In the genomic region with DNA sequence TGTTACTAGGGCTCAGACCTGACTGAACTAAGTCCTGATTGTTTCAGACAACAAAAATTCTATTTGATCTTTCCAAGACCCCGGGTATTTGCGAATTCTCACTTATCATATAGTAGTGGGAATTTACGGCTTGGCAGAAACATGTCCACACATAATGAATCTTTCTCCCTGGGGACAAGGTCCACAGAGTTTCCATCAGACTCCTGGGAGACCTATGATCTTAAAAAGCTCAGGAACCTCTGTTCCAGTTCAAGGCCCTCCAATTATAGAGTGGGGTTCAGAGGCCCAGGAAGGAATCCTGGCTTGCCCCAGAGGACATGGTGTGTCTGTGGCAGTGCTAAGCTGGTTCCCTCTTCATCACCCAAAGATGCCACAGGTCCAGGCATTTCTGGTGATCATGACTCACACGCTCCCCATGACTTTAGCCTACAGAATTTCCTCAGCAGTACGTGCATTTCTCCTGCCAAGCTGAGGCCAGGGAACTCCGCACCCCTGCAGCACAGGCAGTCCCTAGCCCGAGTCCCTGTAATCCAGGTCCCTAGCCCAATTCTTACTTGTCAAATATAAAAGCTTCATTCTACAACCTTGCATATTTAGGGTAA, we compare ENCODE assay signal across 9 cellular contexts. TPM values are rescaled to one million over a fixed set of nuclear protein-coding genes. Genes with fewer than 3 reads are reported as not detected.
DNase-seq lines count a peak whose midpoint lies in the region; ATAC-seq and TF ChIP-seq lines count a peak whose summit lies in the region.
"Had no signal": no experiment of that assay in that cellular context is flagged by ENCODE, and none has a peak within 500 bp of the region (broad histone marks: within the 10 kb centered on the region; RNA-seq: fewer than 3 reads in every experiment).

No MANE protein-coding gene starts in this region.

- peak overlapping the region in 1 of 2 donors; percentile 68 for H3K27ac ChIP-seq in left lung
- H3K27ac ChIP-seq in upper lobe of left lung: peak overlapping the region in 3 of 4 donors; percentile 58 to 97 (median 88)

- no peaks in the 10 kb centered on the region for H3K27me3 Mint-ChIP-seq in activated naive CD4-positive, alpha-beta T cell treated with anti-CD3 and anti-CD28 coated beads for 36 hours (ENCODE audit: low read depth)
- H3K27me3 Mint-ChIP-seq in activated naive CD8-positive, alpha-beta T cell treated with anti-CD3 and anti-CD28 coated beads for 36 hours: no peaks in the 10 kb centered on the region
- no peaks in the 10 kb centered on the region for H3K27me3 Mint-ChIP-seq in Calu3 (ENCODE audit: unreplicated experiment)

- H3K4me3 Mint-ChIP-seq in activated naive CD4-positive, alpha-beta T cell treated with anti-CD3 and anti-CD28 coated beads for 36 hours: no peak overlapping the region
- H3K4me3 Mint-ChIP-seq in activated naive CD8-positive, alpha-beta T cell treated with anti-CD3 and anti-CD28 coated beads for 36 hours: peak overlapping the region; percentile 73
- H3K4me3 Mint-ChIP-seq in Calu3 (ENCODE audit: low read depth, unreplicated experiment): no peak overlapping the region

- no TSS peak for BruUV-seq in Calu3 (replicated peaks; lab: Mats Ljungman, UMichigan)

- H3K4me3 ChIP-seq in left lung: no peak overlapping the region
- no peak overlapping the region for H3K4me3 ChIP-seq in upper lobe of left lung

- peaks cover 78% of the 10 kb centered on the region for H3K4me1 Mint-ChIP-seq in activated naive CD4-positive, alpha-beta T cell treated with anti-CD3 and anti-CD28 coated beads for 36 hours (ENCODE audit: low read depth)
- peaks cover 67% of the 10 kb centered on the region for H3K4me1 Mint-ChIP-seq in activated naive CD8-positive, alpha-beta T cell treated with anti-CD3 and anti-CD28 coated beads for 36 hours
- H3K4me1 Mint-ChIP-seq in Calu3 (ENCODE audit: low read depth, unreplicated experiment): peaks cover 10% of the 10 kb centered on the region

- H3K9me3 ChIP-seq in left lung (no peaks in the 10 kb centered on the region), upper lobe of left lung (no peaks in the 10 kb centered on the region)

- ATAC-seq in left lung (peak; percentile 15), upper lobe of left lung (ENCODE audit: low FRiP score in 2 of 2) (peak in 1 of 2 donors; percentile 21)

- peaks cover 3% of the 10 kb centered on the region for H3K36me3 Mint-ChIP-seq in activated naive CD4-positive, alpha-beta T cell treated with anti-CD3 and anti-CD28 coated beads for 36 hours (ENCODE audit: low read depth)
- H3K36me3 Mint-ChIP-seq in activated naive CD8-positive, alpha-beta T cell treated with anti-CD3 and anti-CD28 coated beads for 36 hours: peaks cover 38% of the 10 kb centered on the region
- H3K36me3 Mint-ChIP-seq in Calu3 (ENCODE audit: insufficient read depth, unreplicated experiment): no peaks in the 10 kb centered on the region

- H3K36me3 ChIP-seq in left lung (no peaks in the 10 kb centered on the region), upper lobe of left lung (no peaks in the 10 kb centered on the region)

- no peak for DNase-seq in activated naive CD4-positive, alpha-beta T cell treated with anti-CD3 and anti-CD28 coated beads for 36 hours
- DNase-seq in activated naive CD4-positive, alpha-beta T cell treated with anti-CD3 and anti-CD28 coated beads, Interleukin-2, amount 50 U/mL, for 16 hours: no peak
- DNase-seq in activated naive CD8-positive, alpha-beta T cell treated with anti-CD3 and anti-CD28 coated beads for 36 hours: peak; percentile 33
- no peak for DNase-seq in left lung
- DNase-seq in upper lobe of left lung: peak in 1 of 2 donors; percentile 56
- DNase-seq in Calu3: no peak
- DNase-seq in GDM1 (lab: John Stamatoyannopoulos, UW): no peak
- no peak for DNase-seq in GM13976 (ENCODE audit: low spot score)
- DNase-seq: activated CD4-positive, alpha-beta T cell treated with anti-CD3 and anti-CD28 coated beads, Interleukin-2, amount 50 U/mL, for 1 hour had no signal

- peak in 1 of 4 donors; percentile 46 for TF ChIP-seq EP300 in upper lobe of left lung (IDR thresholded peaks at IDR 0.05)

- no peak for TF ChIP-seq CTCF in left lung (IDR thresholded peaks at IDR 0.05)
- TF ChIP-seq CTCF in upper lobe of left lung (IDR thresholded peaks at IDR 0.05): no peak
- TF ChIP-seq CTCF in Calu3 (IDR thresholded peaks at IDR 0.05; ENCODE audit: unreplicated experiment): no peak
- no peak for TF ChIP-seq CTCF in GM13976 (IDR thresholded peaks at IDR 0.05; ENCODE audit: borderline replicate concordance, control extremely low read depth, extremely low read depth, insufficient read depth, missing control alignments)

- CTCF ChIA-PET in activated naive CD4-positive, alpha-beta T cell treated with anti-CD3 and anti-CD28 coated beads for 36 hours (lab: Charles Lee): interaction anchor here (0.6 to 2.5 kb wide), 6 partner anchors 8 to 85 kb away, joined by 3 to 15 read pairs (median 5); no protein-coding TSS in a partner anchor
- CTCF ChIA-PET in Calu3 (lab: Charles Lee): interaction anchor here (1.3 kb wide), 1 partner anchor 49 kb away, joined by 3 read pairs; no protein-coding TSS in a partner anchor

- H3K4me1 ChIP-seq in left lung (peaks cover 32 to 86% of the 10 kb centered on the region in 2 donors), upper lobe of left lung (peaks cover 63 to 85% (median 72%) of the 10 kb centered on the region in 4 donors)

- H3K27me3 ChIP-seq in left lung (no peaks in the 10 kb centered on the region), upper lobe of left lung (no peaks in the 10 kb centered on the region)

- intact Hi-C loops in activated naive CD4-positive, alpha-beta T cell treated with anti-CD3 and anti-CD28 coated beads for 36 hours (cut with micrococcal nuclease): loop anchor here (5.0 kb wide), 1 partner anchor 625 kb away; the partner anchor contains the start of gene SETX
- intact Hi-C loops in left lung (cut with DNase I) (no loop called here), Calu3 (cut with micrococcal nuclease; ENCODE audit: unreplicated experiment) (no loop called here)

- peak overlapping the region; percentile 94 for H3K27ac Mint-ChIP-seq in activated naive CD4-positive, alpha-beta T cell treated with anti-CD3 and anti-CD28 coated beads for 36 hours
- H3K27ac Mint-ChIP-seq in activated naive CD8-positive, alpha-beta T cell treated with anti-CD3 and anti-CD28 coated beads for 36 hours: peak overlapping the region; percentile 90
- no peak overlapping the region for H3K27ac Mint-ChIP-seq in Calu3 (ENCODE audit: unreplicated experiment)

- TF ChIP-seq POLR2A in upper lobe of left lung (IDR thresholded peaks at IDR 0.05): peak in 1 of 4 donors; percentile 43

- in situ Hi-C loops in GM13976 (cut with MboI; ENCODE audit: low sequenced_read_pairs, unreplicated experiment): no loop called here

- WGBS in upper lobe of left lung, 2 donors: 55 to 73% methylated on average over 7 of the region's 7 CpGs

- H3K9me3 Mint-ChIP-seq in activated naive CD4-positive, alpha-beta T cell treated with anti-CD3 and anti-CD28 coated beads for 36 hours: no peaks in the 10 kb centered on the region
- no peaks in the 10 kb centered on the region for H3K9me3 Mint-ChIP-seq in activated naive CD8-positive, alpha-beta T cell treated with anti-CD3 and anti-CD28 coated beads for 36 hours
- no peaks in the 10 kb centered on the region for H3K9me3 Mint-ChIP-seq in Calu3 (ENCODE audit: low read depth, unreplicated experiment)

RNA-seq across cellular contexts. Expression of gene RAPGEF1, which starts 12.6 kb away (rescaled TPM):
- total RNA-seq in activated naive CD4-positive, alpha-beta T cell treated with anti-CD3 and anti-CD28 coated beads for 36 hours: 10 to 100 TPM; 55.9 to 59.9 TPM
- total RNA-seq in activated naive CD8-positive, alpha-beta T cell treated with anti-CD3 and anti-CD28 coated beads for 36 hours: 10 to 100 TPM; 82.3 to 89.0 TPM
- total RNA-seq in left lung (100 to 1,000 TPM in 1 of 2 donors, 10 to 100 TPM in 1; 73.7 to 112 TPM), upper lobe of left lung (100 to 1,000 TPM in 2 of 6 donors, 10 to 100 TPM in 4; 82.8 to 161 (median 96.8) TPM), Calu3 (2022) (32.5 and 33.4 TPM in 2 replicates)
